Comparison of ENCODE assay signal across 3 cellular contexts in genomic region chr14:42469637-42470426, GRCh38.
TF ChIP-seq lines count a peak whose summit lies in the region.

No MANE protein-coding gene starts in this region.

TF ChIP-seq in SK-N-SH, 30 proteins besides CTCF, POLR2A, EP300 and RAD21 (continued from another document):
- no peak for TF ChIP-seq REST (IDR thresholded peaks at IDR 0.05; ENCODE audit: low read depth, low read length)
- TF ChIP-seq NRF1 (IDR thresholded peaks at IDR 0.05; ENCODE audit: low read depth, low read length): no peak

TF ChIP-seq in SK-N-SH treated with all-trans-retinoic acid at 6 μM for 48 hours, 23 proteins besides CTCF, POLR2A, EP300 and RAD21 (continued from another document):
- no peak for TF ChIP-seq TSHZ2 (CRISPR knock-in tag; IDR thresholded peaks at IDR 0.05)
- TF ChIP-seq GLIS3 (CRISPR knock-in tag; IDR thresholded peaks at IDR 0.05): no peak
- no peak for TF ChIP-seq ZNF70 (CRISPR knock-in tag; IDR thresholded peaks at IDR 0.05)
- no peak for TF ChIP-seq CSRNP3 (CRISPR knock-in tag; IDR thresholded peaks at IDR 0.05)
- no peak for TF ChIP-seq ZC3H10 (CRISPR knock-in tag; IDR thresholded peaks at IDR 0.05)
- no peak for TF ChIP-seq BACH2 (CRISPR knock-in tag; IDR thresholded peaks at IDR 0.05; ENCODE audit: borderline replicate concordance)
- TF ChIP-seq ZFP3 (CRISPR knock-in tag; IDR thresholded peaks at IDR 0.05): no peak
- no peak for TF ChIP-seq CSDC2 (CRISPR knock-in tag; IDR thresholded peaks at IDR 0.05)
- no peak for TF ChIP-seq PATZ1 (CRISPR knock-in tag; IDR thresholded peaks at IDR 0.05; ENCODE audit: borderline replicate concordance)
- no peak for TF ChIP-seq SNAI2 (CRISPR knock-in tag; IDR thresholded peaks at IDR 0.05)
- no peak for TF ChIP-seq ESRRG (CRISPR knock-in tag; IDR thresholded peaks at IDR 0.05)
- TF ChIP-seq ZNF565 (CRISPR knock-in tag; conservative IDR thresholded peaks at IDR 0.05; ENCODE audit: low read depth): no peak

TF ChIP-seq in WTC11, 78 proteins besides CTCF, POLR2A, EP300 and RAD21 (continued from another document):
- TF ChIP-seq ATF6 (CRISPR knock-in tag; IDR thresholded peaks at IDR 0.05): no peak
